ENCODE assay signal across 9 cellular contexts in genomic region chr4:173529505-173530325, GRCh38. TPM values are rescaled to one million over a fixed set of nuclear protein-coding genes. Genes with fewer than 3 reads are reported as not detected.
DNase-seq lines count a peak whose midpoint lies in the region; ATAC-seq, FAIRE-seq and TF ChIP-seq lines count a peak whose summit lies in the region.
"Had no signal": no experiment of that assay in that cellular context is flagged by ENCODE, and none has a peak within 500 bp of the region (broad histone marks: within the 10 kb centered on the region; RNA-seq: fewer than 3 reads in every experiment).

HAND2 (minus strand) TSS chr4:173530229; CDS start chr4:173529289, 940 bp downstream.

- peak within 1 kb of the TSS; percentile 46 for H3K4me3 Mint-ChIP-seq in CD4-positive, alpha-beta T cell
- peak within 1 kb of the TSS; percentile 58 for H3K4me3 Mint-ChIP-seq in activated naive CD8-positive, alpha-beta T cell treated with anti-CD3 and anti-CD28 coated beads, Interleukin-2, amount 10 ng/mL, durations not matched to agents 7 days and 5 days

- H3K36me3 ChIP-seq in iPS-18a (ENCODE audit: control insufficient read depth, low read depth, low read length), result no peaks in the 10 kb centered on the region
- no peaks in the 10 kb centered on the region for H3K36me3 ChIP-seq in testis (ENCODE audit: low read depth, missing control alignments)

- no peak within 1 kb of the TSS for H3K27ac Mint-ChIP-seq in CD4-positive, alpha-beta T cell
- peak within 1 kb of the TSS; percentile 76 for H3K27ac Mint-ChIP-seq in activated naive CD8-positive, alpha-beta T cell treated with anti-CD3 and anti-CD28 coated beads, Interleukin-2, amount 10 ng/mL, durations not matched to agents 7 days and 5 days

- CTCF ChIA-PET in CD4-positive, alpha-beta T cell (lab: Charles Lee), result no interaction called here

- H3K4me1 ChIP-seq in iPS-18a (ENCODE audit: control insufficient read depth, low read depth, low read length) (peaks cover 24% of the 10 kb centered on the region), testis (peaks cover 6% of the 10 kb centered on the region)

- peaks cover 18% of the 10 kb centered on the region for H3K9me3 ChIP-seq in CD4-positive, alpha-beta T cell (ENCODE audit: control insufficient read depth, low read length)
- H3K9me3 ChIP-seq in iPS-18a (ENCODE audit: control insufficient read depth, low read depth, low read length) (no peaks in the 10 kb centered on the region), testis (no peaks in the 10 kb centered on the region)

- no peak for TF ChIP-seq RAD21 in Ishikawa (IDR thresholded peaks at IDR 0.05; ENCODE audit: low read depth)

- H3K9me3 Mint-ChIP-seq in CD4-positive, alpha-beta T cell, result peaks cover 15% of the 10 kb centered on the region
- peaks cover 10% of the 10 kb centered on the region for H3K9me3 Mint-ChIP-seq in activated naive CD8-positive, alpha-beta T cell treated with anti-CD3 and anti-CD28 coated beads, Interleukin-2, amount 10 ng/mL, durations not matched to agents 7 days and 5 days

- H3K36me3 Mint-ChIP-seq in CD4-positive, alpha-beta T cell (ENCODE audit: low read depth), result peaks cover 5% of the 10 kb centered on the region
- H3K36me3 Mint-ChIP-seq in activated naive CD8-positive, alpha-beta T cell treated with anti-CD3 and anti-CD28 coated beads, Interleukin-2, amount 10 ng/mL, durations not matched to agents 7 days and 5 days, result peaks cover 7% of the 10 kb centered on the region

- H3K4me3 ChIP-seq in iPS-18a (ENCODE audit: low read length) (peak within 1 kb of the TSS; percentile 51), testis (peak within 1 kb of the TSS; percentile 68 to 70)

- H3K9ac ChIP-seq in iPS-18a (ENCODE audit: low read length), result no peak within 1 kb of the TSS

- POLR2A ChIA-PET in CD4-positive, alpha-beta T cell (lab: Charles Lee), result interaction anchor here (0.9 kb wide), 1 partner anchor 28 kb away, joined by 4 read pairs; no protein-coding TSS in a partner anchor
- POLR2A ChIA-PET in activated naive CD8-positive, alpha-beta T cell treated with anti-CD3 and anti-CD28 coated beads, Interleukin-2, amount 10 ng/mL, durations not matched to agents 7 days and 5 days (lab: Charles Lee), result no interaction called here

- TF ChIP-seq POLR2A in testis (IDR thresholded peaks at IDR 0.05), result peak; percentile 64
- no peak for TF ChIP-seq POLR2A in GM12892 (IDR thresholded peaks at IDR 0.05; ENCODE audit: low read depth, low read length)

- H3K27ac ChIP-seq in CD4-positive, alpha-beta T cell (ENCODE audit: low read depth, low read length), result no peak within 1 kb of the TSS
- no peak within 1 kb of the TSS for H3K27ac ChIP-seq in iPS-18a (ENCODE audit: low read length)
- H3K27ac ChIP-seq in testis, result peak within 1 kb of the TSS; percentile 82 to 91
- H3K27ac ChIP-seq: epithelial cell of prostate had no signal

- no peak for TF ChIP-seq EP300 in Ishikawa (IDR thresholded peaks at IDR 0.05; ENCODE audit: borderline replicate concordance)

- H3K27me3 Mint-ChIP-seq in CD4-positive, alpha-beta T cell, result peaks cover 94% of the 10 kb centered on the region
- peaks cover 89% of the 10 kb centered on the region for H3K27me3 Mint-ChIP-seq in activated naive CD8-positive, alpha-beta T cell treated with anti-CD3 and anti-CD28 coated beads, Interleukin-2, amount 10 ng/mL, durations not matched to agents 7 days and 5 days

- H3K4me1 Mint-ChIP-seq in CD4-positive, alpha-beta T cell (ENCODE audit: low read depth), result peaks cover 20% of the 10 kb centered on the region
- H3K4me1 Mint-ChIP-seq in activated naive CD8-positive, alpha-beta T cell treated with anti-CD3 and anti-CD28 coated beads, Interleukin-2, amount 10 ng/mL, durations not matched to agents 7 days and 5 days, result peaks cover 15% of the 10 kb centered on the region

- ATAC-seq in CD4-positive, alpha-beta T cell (ENCODE audit: poor library complexity), result no peak
- ATAC-seq in activated naive CD8-positive, alpha-beta T cell treated with anti-CD3 and anti-CD28 coated beads, Interleukin-2, amount 10 ng/mL, durations not matched to agents 7 days and 5 days (ENCODE audit: low read depth), result no peak
- no peak for ATAC-seq in GM21717 (IDR thresholded peaks at IDR 0.05; ENCODE audit: unreplicated experiment)

- FAIRE-seq in GM12892 (lab: Jason Lieb, UNC), result no peak

- 0 to 1% methylated on average over 35 to 59 of the region's 77 CpGs for WGBS in testis, 2 donors

- TF ChIP-seq CTCF in CD4-positive, alpha-beta T cell (IDR thresholded peaks at IDR 0.05), result no peak
- TF ChIP-seq CTCF in testis (IDR thresholded peaks at IDR 0.05), result no peak

- H3K27me3 ChIP-seq in CD4-positive, alpha-beta T cell (ENCODE audit: control insufficient read depth, insufficient read depth, low read length), result peaks cover 97% of the 10 kb centered on the region
- H3K27me3 ChIP-seq in iPS-18a (ENCODE audit: control insufficient read depth, insufficient read depth, low read length) (peaks cover 97% of the 10 kb centered on the region), testis (no peaks in the 10 kb centered on the region)

- no peak for DNase-seq in CD4-positive, alpha-beta T cell
- no peak for DNase-seq in activated naive CD8-positive, alpha-beta T cell treated with anti-CD3 and anti-CD28 coated beads, Interleukin-2, amount 10 ng/mL, durations not matched to agents 7 days and 5 days
- peak; percentile 81 for DNase-seq in testis
- DNase-seq in activated effector memory CD4-positive, alpha-beta T cell treated with Interleukin-2 at 50 U/mL for 16 hours, result no peak
- no peak for DNase-seq in GM12892 (ENCODE audit: insufficient read length)

- intact Hi-C loops in CD4-positive, alpha-beta T cell (cut with DNase I, micrococcal nuclease), result loop anchor here (5.0 to 10.0 kb wide), 2 partner anchors 685 to 688 kb away; no protein-coding TSS in a partner anchor
- intact Hi-C loops in testis (cut with DNase I; ENCODE audit: low total_unique reads), result no loop called here

TF ChIP-seq in Ishikawa, 13 proteins besides CTCF, POLR2A, EP300 and RAD21:
- TF ChIP-seq MAX (IDR thresholded peaks at IDR 0.05) (peak; percentile 57), TCF12 (IDR thresholded peaks at IDR 0.05; ENCODE audit: low read depth) (no peak), ZBTB7A (IDR thresholded peaks at IDR 0.05; ENCODE audit: low read depth) (no peak), YY1 (IDR thresholded peaks at IDR 0.05; ENCODE audit: low read depth) (no peak), TEAD4 (IDR thresholded peaks at IDR 0.05) (no peak), CEBPB (IDR thresholded peaks at IDR 0.05) (no peak), REST (IDR thresholded peaks at IDR 0.05; ENCODE audit: low read depth) (no peak)

RNA-seq across cellular contexts. Expression of gene HAND2, which starts in this region (rescaled TPM):
- not detected for total RNA-seq in CD4-positive, alpha-beta T cell
- total RNA-seq in activated naive CD8-positive, alpha-beta T cell treated with anti-CD3 and anti-CD28 coated beads, Interleukin-2, amount 10 ng/mL, durations not matched to agents 7 days and 5 days, result not detected
- total RNA-seq in testis, result 10 to 100 TPM in 1 of 2 donors, 1 to 10 TPM in 1; 9.4 to 12.3 TPM
- 3.5 TPM for polyA plus RNA-seq in testis (ENCODE audit: insufficient read depth, low read depth, low replicate concordance)
- not detected for polyA plus RNA-seq in GM12892 (2012; ENCODE audit: missing spikeins)

Comparison
In these comparisons a context has a peak if more than half of its experiments do, and no peak if none do; other contexts are left out.
1. RNA of gene HAND2 (total RNA-seq): 9.4 to 12.3 TPM in testis; not detected in activated naive CD8-positive, alpha-beta T cell treated with anti-CD3 and anti-CD28 coated beads, Interleukin-2, amount 10 ng/mL, durations not matched to agents 7 days and 5 days and not detected in CD4-positive, alpha-beta T cell; every median in the first group is over 4 times any median in the second.
2. H3K27ac ChIP-seq: peak in testis (2 of 2); none in CD4-positive, alpha-beta T cell (single experiment) and iPS-18a (single experiment).